In genomic region chr16:85316944-85317343, GRCh38 we compare ENCODE assay signal across 1 cellular context.
A peak's percentile ranks its signal among the peaks of the same experiment; 100 is the strongest.
TF ChIP-seq lines count a peak whose summit lies in the region.

No MANE protein-coding gene starts in this region.

TF ChIP-seq in WTC11, 78 proteins besides CTCF, POLR2A, EP300 and RAD21:
- TF ChIP-seq E2F5 (CRISPR knock-in tag; IDR thresholded peaks at IDR 0.05) (0 out of 2 replicates have a peak, but pooled peaks have one; percentile 56), NFE2L1 (CRISPR knock-in tag; IDR thresholded peaks at IDR 0.05) (no peak), MXD4 (CRISPR knock-in tag; IDR thresholded peaks at IDR 0.05; ENCODE audit: borderline replicate concordance) (no peak), CREM (CRISPR knock-in tag; IDR thresholded peaks at IDR 0.05) (0 out of 2 replicates have a peak, but pooled peaks have one; percentile 39)
